ENCODE assay signal across 23 cellular contexts in the genomic region with DNA sequence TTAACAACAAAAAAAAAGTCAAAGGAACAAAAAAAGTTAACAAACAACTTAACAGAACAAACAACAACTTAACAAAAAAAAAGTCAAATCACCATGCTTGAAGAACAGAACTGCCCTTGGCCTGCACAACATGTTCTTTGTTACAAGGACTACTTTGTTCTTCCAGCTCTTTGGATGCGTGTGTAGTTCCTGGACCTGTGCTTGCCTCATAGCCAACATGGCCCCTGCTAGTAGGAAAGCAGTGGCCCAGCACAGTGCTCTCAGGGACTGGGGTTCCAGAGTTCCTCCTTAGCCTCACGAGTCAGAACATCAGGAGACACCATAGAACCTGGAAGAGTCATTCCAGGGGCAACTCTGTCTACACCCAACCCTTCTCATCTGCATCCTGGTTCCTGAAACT. TPM values are rescaled to one million over a fixed set of nuclear protein-coding genes. Genes with fewer than 3 reads are reported as not detected.
"Had no signal": no experiment of that assay in that cellular context is flagged by ENCODE, and none has a peak within 500 bp of the region (broad histone marks: within the 10 kb centered on the region; RNA-seq: fewer than 3 reads in every experiment).

No MANE protein-coding gene starts in this region.

- H3K9me3 Mint-ChIP-seq: natural killer cell had no signal

- H3K4me3 ChIP-seq: dorsolateral prefrontal cortex, tibial artery had no signal

- H3K9me3 ChIP-seq: tibial artery had no signal

- H3K4me1 ChIP-seq: foreskin keratinocyte, tibial artery had no signal

- H3K4me1 Mint-ChIP-seq: activated naive CD8-positive, alpha-beta T cell treated with anti-CD3 and anti-CD28 coated beads for 36 hours; natural killer cell; T-helper 17 cell had no signal

- H3K27me3 Mint-ChIP-seq: activated naive CD8-positive, alpha-beta T cell treated with anti-CD3 and anti-CD28 coated beads for 36 hours; T-helper 17 cell had no signal

- ATAC-seq: foreskin keratinocyte, left cardiac atrium, natural killer cell, T-helper 17 cell had no signal

- H3K27me3 ChIP-seq: dorsolateral prefrontal cortex, foreskin keratinocyte, tibial artery had no signal

- H3K36me3 ChIP-seq: tibial artery, WERI-Rb-1 had no signal

- H3K27ac Mint-ChIP-seq: activated naive CD8-positive, alpha-beta T cell treated with anti-CD3 and anti-CD28 coated beads for 36 hours; natural killer cell; T-helper 17 cell had no signal

- H3K4me3 Mint-ChIP-seq: activated naive CD8-positive, alpha-beta T cell treated with anti-CD3 and anti-CD28 coated beads for 36 hours; natural killer cell; T-helper 17 cell had no signal

- DNase-seq: activated CD4-positive, alpha-beta T cell treated with anti-CD3 and anti-CD28 coated beads for 1 hour; activated CD4-positive, alpha-beta T cell treated with anti-CD3 and anti-CD28 coated beads, Interleukin-2, amount 50 U/mL, for 48 hours; activated naive CD8-positive, alpha-beta T cell treated with anti-CD3 and anti-CD28 coated beads for 36 hours; amniotic stem cell; dorsolateral prefrontal cortex; foreskin keratinocyte; glutamatergic neuron; hippocampal formation; left cardiac atrium; natural killer cell; occipital lobe; posterior cingulate gyrus; stimulated activated CD4-positive, alpha-beta T cell treated with anti-CD3 and anti-CD28 coated beads, Interleukin-12 subunit alpha, Interleukin-12 subunit beta, amount 100 ng/mL, for 4 hours; stimulated activated CD4-positive, alpha-beta T cell treated with anti-CD3 and anti-CD28 coated beads, Interleukin-1b, Interleukin-23, amount 100 ng/mL, for 48 hours; stimulated activated CD8-positive, alpha-beta memory T cell treated with anti-CD3 and anti-CD28 coated beads, Interleukin-4, amount 100 ng/mL, for 48 hours; stimulated activated naive CD4-positive, alpha-beta T cell; substantia nigra; T-helper 17 cell; tibial artery; WERI-Rb-1 had no signal

- H3K27ac ChIP-seq: dorsolateral prefrontal cortex, epithelial cell of prostate, foreskin keratinocyte, tibial artery, WERI-Rb-1 had no signal

RNA-seq across cellular contexts. Expression of gene STRIT1, which starts 10.9 kb away (rescaled TPM):
- total RNA-seq: activated naive CD8-positive, alpha-beta T cell treated with anti-CD3 and anti-CD28 coated beads for 36 hours; dorsolateral prefrontal cortex; fibroblast of lung; foreskin keratinocyte; left cardiac atrium; natural killer cell; occipital lobe; renal cortical epithelial cell; T-helper 17 cell had no signal
- polyA plus RNA-seq: fibroblast of lung, foreskin keratinocyte had no signal
